ENCODE assay signal across 1 cellular context in genomic region chr11:86416494-86416893, GRCh38.
A peak's percentile ranks its signal among the peaks of the same experiment; 100 is the strongest.
TF ChIP-seq lines count a peak whose summit lies in the region.

No MANE protein-coding gene starts in this region.

TF ChIP-seq in K562, 482 proteins besides CTCF, POLR2A, EP300 and RAD21 (continued from another document and continues in another):
- TF ChIP-seq ZNF316 (IDR thresholded peaks at IDR 0.05) = no peak
- TF ChIP-seq SMARCA5 (IDR thresholded peaks at IDR 0.05) = no peak
- no peak for TF ChIP-seq ZNF280A (IDR thresholded peaks at IDR 0.05; ENCODE audit: low read depth, partially characterized antibody)
- TF ChIP-seq ZNF282 (CRISPR knock-in tag; IDR thresholded peaks at IDR 0.05) = no peak
- TF ChIP-seq NFRKB (IDR thresholded peaks at IDR 0.05; ENCODE audit: low read depth) = no peak
- no peak for TF ChIP-seq CTCFL (IDR thresholded peaks at IDR 0.05; ENCODE audit: borderline replicate concordance, insufficient read depth, low read depth, low read length, poor library complexity, severe bottlenecking)
- TF ChIP-seq CEBPG (CRISPR knock-in tag; IDR thresholded peaks at IDR 0.05) = no peak
- no peak for TF ChIP-seq CEBPG (tag; conservative IDR thresholded peaks at IDR 0.05 in 1 of 2, IDR thresholded peaks at IDR 0.05 in 1 of 2)
- TF ChIP-seq TCF7 (IDR thresholded peaks at IDR 0.05; ENCODE audit: borderline replicate concordance) = no peak
- TF ChIP-seq ZNF695 (CRISPR knock-in tag; IDR thresholded peaks at IDR 0.05) = no peak
- TF ChIP-seq RBM22 (IDR thresholded peaks at IDR 0.05; ENCODE audit: low read depth, low read length, poor library complexity, severe bottlenecking) = no peak
- no peak for TF ChIP-seq KAT2B (IDR thresholded peaks at IDR 0.05; ENCODE audit: low read depth, low read length)
- TF ChIP-seq ZNF512 (tag; IDR thresholded peaks at IDR 0.05) = no peak
- TF ChIP-seq ZEB2 (IDR thresholded peaks at IDR 0.05) = no peak
- no peak for TF ChIP-seq HDAC6 (IDR thresholded peaks at IDR 0.05; ENCODE audit: low read depth, low read length)
- no peak for TF ChIP-seq ZBTB43 (CRISPR knock-in tag; IDR thresholded peaks at IDR 0.05)
- no peak for TF ChIP-seq ZNF384 (IDR thresholded peaks at IDR 0.05; ENCODE audit: low read depth, low read length)
- no peak for TF ChIP-seq VEZF1 (CRISPR knock-in tag; IDR thresholded peaks at IDR 0.05)
- no peak for TF ChIP-seq HDAC3 (IDR thresholded peaks at IDR 0.05; ENCODE audit: borderline replicate concordance, partially characterized antibody)
- no peak for TF ChIP-seq MAZ (CRISPR knock-in tag; conservative IDR thresholded peaks at IDR 0.05 in 1 of 2, IDR thresholded peaks at IDR 0.05 in 1 of 2)
- no peak for TF ChIP-seq PATZ1 (CRISPR knock-in tag; IDR thresholded peaks at IDR 0.05; ENCODE audit: borderline replicate concordance)
- no peak for TF ChIP-seq TEAD1 (CRISPR knock-in tag; IDR thresholded peaks at IDR 0.05)
- TF ChIP-seq NFIC (IDR thresholded peaks at IDR 0.05) = no peak
- peak; percentile 70 for TF ChIP-seq JUN (IDR thresholded peaks at IDR 0.05; ENCODE audit: borderline replicate concordance, low read depth, low read length)
- TF ChIP-seq JUN (CRISPR knock-in tag; IDR thresholded peaks at IDR 0.05; ENCODE audit: borderline replicate concordance) = no peak
- no peak for TF ChIP-seq NELFE (IDR thresholded peaks at IDR 0.05; ENCODE audit: insufficient read depth, insufficient read length)
- no peak for TF ChIP-seq ZNF146 (CRISPR knock-in tag; IDR thresholded peaks at IDR 0.05; ENCODE audit: unreplicated experiment)
- TF ChIP-seq ATF4 (CRISPR knock-in tag; IDR thresholded peaks at IDR 0.05) = no peak
- TF ChIP-seq CBFB (CRISPR knock-in tag; IDR thresholded peaks at IDR 0.05) = no peak
- TF ChIP-seq ZNF263 (CRISPR knock-in tag; IDR thresholded peaks at IDR 0.05; ENCODE audit: borderline replicate concordance) = no peak
- no peak for TF ChIP-seq FOXA1 (IDR thresholded peaks at IDR 0.05; ENCODE audit: borderline replicate concordance)
- TF ChIP-seq SFPQ (IDR thresholded peaks at IDR 0.05; ENCODE audit: low read depth, low read length) = no peak
- no peak for TF ChIP-seq PHF20 (IDR thresholded peaks at IDR 0.05; ENCODE audit: partially characterized antibody)
- no peak for TF ChIP-seq ZNF165 (CRISPR knock-in tag; IDR thresholded peaks at IDR 0.05; ENCODE audit: borderline replicate concordance)
- TF ChIP-seq ZFP1 (CRISPR knock-in tag; IDR thresholded peaks at IDR 0.05) = no peak
- peak; percentile 55; the same call in 1 of the 2 replicates for TF ChIP-seq FOXJ2 (tag; IDR thresholded peaks at IDR 0.05)
- TF ChIP-seq ZKSCAN3 (CRISPR knock-in tag; IDR thresholded peaks at IDR 0.05) = no peak
- TF ChIP-seq PTBP1 (IDR thresholded peaks at IDR 0.05; ENCODE audit: low read depth, low read length) = no peak
- no peak for TF ChIP-seq REST (CRISPR knock-in tag; IDR thresholded peaks at IDR 0.05; ENCODE audit: low read depth)
- TF ChIP-seq SRSF9 (IDR thresholded peaks at IDR 0.05; ENCODE audit: borderline replicate concordance, low read depth, low read length) = no peak
- TF ChIP-seq GTF3C2 (IDR thresholded peaks at IDR 0.05; ENCODE audit: borderline replicate concordance, extremely low read depth, insufficient read length) = no peak
- peak; percentile 85 for TF ChIP-seq TCF3 (CRISPR knock-in tag; IDR thresholded peaks at IDR 0.05)
- TF ChIP-seq ZFP30 (CRISPR knock-in tag; IDR thresholded peaks at IDR 0.05; ENCODE audit: borderline replicate concordance) = no peak
- no peak for TF ChIP-seq ILF3 (IDR thresholded peaks at IDR 0.05; ENCODE audit: borderline replicate concordance)
